Comparison of ENCODE assay signal across 12 cellular contexts in genomic region chr19:31418055-31418454, GRCh38.
"Had no signal": no experiment of that assay in that cellular context is flagged by ENCODE, and none has a peak within 500 bp of the region (broad histone marks: within the 10 kb centered on the region; RNA-seq: fewer than 3 reads in every experiment).

No MANE protein-coding gene starts in this region.

- DNase-seq: activated CD4-positive, alpha-beta T cell treated with anti-CD3 and anti-CD28 coated beads, Interleukin-2, amount 50 U/mL, for 48 hours; activated CD4-positive, CD25-positive, alpha-beta regulatory T cell treated with anti-CD3 and anti-CD28 coated beads, Interleukin-2, amount 50 U/mL, for 72 hours; activated CD8-positive, alpha-beta memory T cell treated with anti-CD3 and anti-CD28 coated beads, Interleukin-2, amount 10 ng/mL, durations not matched to agents 7 days and 5 days; activated effector memory CD4-positive, alpha-beta T cell treated with Interleukin-2 at 50 U/mL for 16 hours; activated T-cell treated with anti-CD3 and anti-CD28 coated beads, Interleukin-2, amount 50 U/mL, for 24 hours; cortex of kidney; effector memory CD8-positive, alpha-beta T cell; erythroblast; kidney glomerular epithelial cell; tibial artery had no signal

- H3K4me3 ChIP-seq: right atrium auricular region, skin epidermis, tibial artery had no signal

- H3K4me1 ChIP-seq: right atrium auricular region, tibial artery had no signal

- H3K27ac ChIP-seq: right atrium auricular region, skin epidermis, tibial artery had no signal

- H3K36me3 ChIP-seq: right atrium auricular region, tibial artery had no signal

- H3K9me3 ChIP-seq: right atrium auricular region, tibial artery had no signal

- H3K27me3 ChIP-seq: right atrium auricular region had no signal
